22 cellular contexts compared by ENCODE assay signal in genomic region chr18:9649164-9649540, GRCh38. TPM values are rescaled to one million over a fixed set of nuclear protein-coding genes. Genes with fewer than 3 reads are reported as not detected.
DNase-seq lines count a peak whose midpoint lies in the region; ATAC-seq and TF ChIP-seq lines count a peak whose summit lies in the region.
"Had no signal": no experiment of that assay in that cellular context is flagged by ENCODE, and none has a peak within 500 bp of the region (broad histone marks: within the 10 kb centered on the region; RNA-seq: fewer than 3 reads in every experiment).

No MANE protein-coding gene starts in this region.

- H3K27ac Mint-ChIP-seq in Caco-2 (ENCODE audit: unreplicated experiment), result peak overlapping the region; percentile 61
- H3K27ac Mint-ChIP-seq in osteocyte (ENCODE audit: unreplicated experiment), result peak overlapping the region; percentile 89
- no peak overlapping the region for H3K27ac Mint-ChIP-seq in CD8-positive, alpha-beta T cell
- H3K27ac Mint-ChIP-seq: activated CD4-positive, alpha-beta T cell treated with anti-CD3 and anti-CD28 coated beads for 36 hours; effector memory CD8-positive, alpha-beta T cell had no signal

- BruUV-seq in Caco-2 (replicated peaks; lab: Mats Ljungman, UMichigan), result no TSS peak
- no TSS peak for BruUV-seq in PC-9 (replicated peaks; lab: Mats Ljungman, UMichigan)

- H3K9me3 ChIP-seq in Caco-2 (no peaks in the 10 kb centered on the region), PC-9 (ENCODE audit: insufficient read depth, low read depth) (no peaks in the 10 kb centered on the region), transverse colon (no peaks in the 10 kb centered on the region)
- no peaks in the 10 kb centered on the region for H3K9me3 ChIP-seq in CD8-positive, alpha-beta T cell (ENCODE audit: low read length)
- H3K9me3 ChIP-seq: upper lobe of right lung had no signal

- DNase-seq in Caco-2 (no peak), PC-9 (no peak), epithelial cell of prostate (ENCODE audit: low read depth, low spot score) (no peak), osteocyte (ENCODE audit: extremely low spot score, unreplicated experiment) (no peak), dedifferentiated amniotic fluid mesenchymal stem cell (ENCODE audit: extremely low spot score) (no peak), occipital lobe (lab: John Stamatoyannopoulos, UW) (no peak), transverse colon (no peak)
- DNase-seq in CD8-positive, alpha-beta T cell, result no peak
- DNase-seq: activated CD4-positive, alpha-beta T cell treated with anti-CD3 and anti-CD28 coated beads for 36 hours; activated gamma-delta T cell; DMS 273 treated with DMSO at 0.1 percent for 48 hours; effector memory CD8-positive, alpha-beta T cell; Kasumi-1; NCI-H187; NCI-H524 treated with DMSO at 0.1 percent for 48 hours; small intestine; stimulated activated CD4-positive, alpha-beta T cell treated with anti-CD3 and anti-CD28 coated beads, Interleukin-2, amount 100 ng/mL, for 24 hours; T-helper 2 cell; upper lobe of right lung had no signal

- H3K4me3 Mint-ChIP-seq in Caco-2 (ENCODE audit: unreplicated experiment) (no peak overlapping the region), osteocyte (ENCODE audit: unreplicated experiment) (no peak overlapping the region)
- no peak overlapping the region for H3K4me3 Mint-ChIP-seq in CD8-positive, alpha-beta T cell
- H3K4me3 Mint-ChIP-seq: activated CD4-positive, alpha-beta T cell treated with anti-CD3 and anti-CD28 coated beads for 36 hours; CD14-positive monocyte; effector memory CD8-positive, alpha-beta T cell; neural progenitor cell had no signal

- no peak for TF ChIP-seq POLR2A in transverse colon (IDR thresholded peaks at IDR 0.05)

- no peak overlapping the region for H2AFZ ChIP-seq in PC-9
- H2AFZ ChIP-seq: neural progenitor cell had no signal

- H3K79me2 ChIP-seq in PC-9 (ENCODE audit: low read depth), result no peaks in the 10 kb centered on the region

- CTCF ChIA-PET in Caco-2 (lab: Charles Lee) (no interaction called here), PC-9 (lab: Charles Lee) (no interaction called here)
- CTCF ChIA-PET in CD8-positive, alpha-beta T cell (lab: Charles Lee), result no interaction called here

- ATAC-seq in CD8-positive, alpha-beta T cell, result no peak
- ATAC-seq: activated CD4-positive, alpha-beta T cell treated with anti-CD3 and anti-CD28 coated beads for 36 hours; effector memory CD8-positive, alpha-beta T cell; upper lobe of right lung had no signal

- intact Hi-C loops in Caco-2 (cut with micrococcal nuclease; ENCODE audit: unreplicated experiment), result no loop called here
- intact Hi-C loops in PC-9 (cut with micrococcal nuclease; ENCODE audit: unreplicated experiment), result loop anchor here (5.0 kb wide), 1 partner anchor 172 kb away; the partner anchor contains the start of gene RALBP1
- intact Hi-C loops in transverse colon (cut with DNase I; ENCODE audit: low total_unique reads), result no loop called here
- intact Hi-C loops in CD8-positive, alpha-beta T cell (cut with DNase I, micrococcal nuclease), result no loop called here

- no peak overlapping the region for H3K4me3 ChIP-seq in Caco-2 (ENCODE audit: low read depth, low read length)
- H3K4me3 ChIP-seq in PC-9, result no peak overlapping the region
- H3K4me3 ChIP-seq in transverse colon, result no peak overlapping the region
- H3K4me3 ChIP-seq in CD8-positive, alpha-beta T cell (ENCODE audit: low read depth, low read length), result no peak overlapping the region
- H3K4me3 ChIP-seq: lung, neural progenitor cell, upper lobe of right lung had no signal

- H3K9me2 ChIP-seq in PC-9 (ENCODE audit: insufficient read depth), result no peaks in the 10 kb centered on the region

- H3K27me3 ChIP-seq in Caco-2 (replicated peaks; ENCODE audit: control insufficient read depth, insufficient read depth, low read length) (no peaks in the 10 kb centered on the region), PC-9 (ENCODE audit: insufficient read depth, low read depth) (no peaks in the 10 kb centered on the region), transverse colon (no peaks in the 10 kb centered on the region)
- no peaks in the 10 kb centered on the region for H3K27me3 ChIP-seq in CD8-positive, alpha-beta T cell (ENCODE audit: insufficient read depth, low read length)
- H3K27me3 ChIP-seq: neural progenitor cell, upper lobe of right lung had no signal

- no peaks in the 10 kb centered on the region for H3K9me3 Mint-ChIP-seq in Caco-2 (ENCODE audit: unreplicated experiment)
- H3K9me3 Mint-ChIP-seq in osteocyte (ENCODE audit: unreplicated experiment), result no peaks in the 10 kb centered on the region
- H3K9me3 Mint-ChIP-seq in CD8-positive, alpha-beta T cell, result no peaks in the 10 kb centered on the region
- H3K9me3 Mint-ChIP-seq: effector memory CD8-positive, alpha-beta T cell had no signal

- peak overlapping the region; percentile 65 for H3K4me2 ChIP-seq in PC-9
- H3K4me2 ChIP-seq: neural progenitor cell had no signal

- H4K20me1 ChIP-seq in PC-9 (ENCODE audit: insufficient read depth), result no peaks in the 10 kb centered on the region

- POLR2A ChIA-PET in Caco-2 (lab: Charles Lee), result interaction anchor here (0.7 kb wide), 1 partner anchor 168 kb away, joined by 9 read pairs; no protein-coding TSS in a partner anchor
- POLR2A ChIA-PET in PC-9 (lab: Charles Lee; ENCODE audit: unreplicated experiment), result interaction anchor here (0.6 to 1.6 kb wide), 4 partner anchors 15 to 70 kb away, joined by 3 to 10 read pairs (median 5); no protein-coding TSS in a partner anchor
- POLR2A ChIA-PET in CD8-positive, alpha-beta T cell (lab: Charles Lee), result no interaction called here

- WGBS in transverse colon (ENCODE audit: low coverage in 1 of 2), 2 donors, result 71 to 78% methylated on average over 2 to 3 of the region's 3 CpGs

- H3K36me3 Mint-ChIP-seq in Caco-2 (ENCODE audit: insufficient read depth, unreplicated experiment) (no peaks in the 10 kb centered on the region), osteocyte (ENCODE audit: unreplicated experiment) (no peaks in the 10 kb centered on the region)
- H3K36me3 Mint-ChIP-seq in CD8-positive, alpha-beta T cell, result no peaks in the 10 kb centered on the region

- H3K36me3 ChIP-seq in Caco-2 (ENCODE audit: control insufficient read depth, insufficient read depth, low read length) (no peaks in the 10 kb centered on the region), PC-9 (ENCODE audit: low read depth) (no peaks in the 10 kb centered on the region), transverse colon (no peaks in the 10 kb centered on the region)
- H3K36me3 ChIP-seq in CD8-positive, alpha-beta T cell (ENCODE audit: insufficient read depth, low read length), result no peaks in the 10 kb centered on the region
- H3K36me3 ChIP-seq: neural progenitor cell, upper lobe of right lung had no signal

- no peaks in the 10 kb centered on the region for H3K27me3 Mint-ChIP-seq in Caco-2 (ENCODE audit: insufficient read depth, unreplicated experiment)
- no peaks in the 10 kb centered on the region for H3K27me3 Mint-ChIP-seq in osteocyte (ENCODE audit: unreplicated experiment)
- peaks cover 2% of the 10 kb centered on the region for H3K27me3 Mint-ChIP-seq in CD8-positive, alpha-beta T cell (ENCODE audit: low read depth)

- in situ Hi-C loops in transverse colon (cut with MboI; ENCODE audit: low pct_ligation_motif_present in 1 of 4, low pct_unique_long_range_greater_than_20kb in 1 of 4, low sequenced_read_pairs in 3 of 4), result no loop called here

- peaks cover 17% of the 10 kb centered on the region for H3K4me1 Mint-ChIP-seq in Caco-2 (ENCODE audit: low read depth, unreplicated experiment)
- H3K4me1 Mint-ChIP-seq in osteocyte (ENCODE audit: unreplicated experiment), result peaks cover 65% of the 10 kb centered on the region
- no peaks in the 10 kb centered on the region for H3K4me1 Mint-ChIP-seq in CD8-positive, alpha-beta T cell (ENCODE audit: low read depth)
- H3K4me1 Mint-ChIP-seq: activated CD4-positive, alpha-beta T cell treated with anti-CD3 and anti-CD28 coated beads for 36 hours had no signal

- H3F3A ChIP-seq in PC-9 (ENCODE audit: insufficient read depth, low read depth), result peaks cover 59% of the 10 kb centered on the region

- TF ChIP-seq EP300 in transverse colon (IDR thresholded peaks at IDR 0.05; ENCODE audit: low read depth), result no peak

- peak overlapping the region; percentile 95 for H3K27ac ChIP-seq in PC-9
- H3K27ac ChIP-seq in epithelial cell of prostate, result peak overlapping the region; percentile 98
- no peak overlapping the region for H3K27ac ChIP-seq in transverse colon
- no peak overlapping the region for H3K27ac ChIP-seq in CD8-positive, alpha-beta T cell (ENCODE audit: low read depth, low read length)
- H3K27ac ChIP-seq: neural progenitor cell, upper lobe of right lung had no signal

- H3K4me1 ChIP-seq in Caco-2 (peaks cover 20% of the 10 kb centered on the region), PC-9 (replicated peaks; ENCODE audit: insufficient read depth) (peaks cover 68% of the 10 kb centered on the region), transverse colon (peaks cover 0 to under 1% (median 0%) of the 10 kb centered on the region in 4 donors)
- H3K4me1 ChIP-seq in CD8-positive, alpha-beta T cell (ENCODE audit: insufficient read depth, low read length), result no peaks in the 10 kb centered on the region
- H3K4me1 ChIP-seq: neural progenitor cell had no signal

- TF ChIP-seq CTCF in Caco-2 (IDR thresholded peaks at IDR 0.05; ENCODE audit: insufficient read depth in 1 of 2, low read depth in 1 of 2, low read length in 1 of 2, severe bottlenecking in 1 of 2, unreplicated experiment in 1 of 2) (no peak), PC-9 (conservative IDR thresholded peaks at IDR 0.05) (no peak), osteocyte (IDR thresholded peaks at IDR 0.05) (no peak), transverse colon (IDR thresholded peaks at IDR 0.05) (no peak)
- no peak for TF ChIP-seq CTCF in CD8-positive, alpha-beta T cell (IDR thresholded peaks at IDR 0.05)

RNA-seq across cellular contexts. Expression of gene PPP4R1, which starts 34.8 kb away (rescaled TPM):
- total RNA-seq in Caco-2 (2022) (91.4 and 96.6 TPM in 2 replicates), PC-9 (2021) (157 and 167 TPM in 2 replicates), osteocyte (131 and 140 TPM in 2 replicates), occipital lobe (149 TPM), transverse colon (100 to 1,000 TPM in 1 of 4 donors, 10 to 100 TPM in 3; 46.0 to 163 (median 79.2) TPM)
- total RNA-seq in CD8-positive, alpha-beta T cell, result 10 to 100 TPM; 35.1 to 40.1 TPM

RNA-seq across cellular contexts. Expression of gene RAB31, which starts 58.9 kb away (rescaled TPM):
- 9.5 and 14.5 TPM in 2 replicates for total RNA-seq in Caco-2 (2022)
- total RNA-seq in PC-9 (2021), result 48.6 and 51.0 TPM in 2 replicates
- 90.8 and 97.2 TPM in 2 replicates for total RNA-seq in osteocyte
- 27.6 TPM for total RNA-seq in occipital lobe
- total RNA-seq in transverse colon, result 10 to 100 TPM; 13.1 to 18.4 (median 16.9) TPM
- under 1 TPM; 0.11 to 0.22 TPM for total RNA-seq in CD8-positive, alpha-beta T cell

Comparison
In these comparisons a context has a peak if more than half of its experiments do, and no peak if none do; other contexts are left out.
1. H3K27ac ChIP-seq: peak in PC-9 (single experiment) and epithelial cell of prostate (single experiment); none in transverse colon (0 of 4) and CD8-positive, alpha-beta T cell (single experiment).